13 cellular contexts compared by ENCODE assay signal in genomic region chr7:55131421-55131929, GRCh38.
DNase-seq lines count a peak whose midpoint lies in the region; ATAC-seq and TF ChIP-seq lines count a peak whose summit lies in the region.
"Had no signal": no experiment of that assay in that cellular context is flagged by ENCODE, and none has a peak within 500 bp of the region (broad histone marks: within the 10 kb centered on the region; RNA-seq: fewer than 3 reads in every experiment).

No MANE protein-coding gene starts in this region.

- H3K4me1 ChIP-seq in PC-9 (replicated peaks; ENCODE audit: insufficient read depth), result peaks cover 93% of the 10 kb centered on the region
- no peaks in the 10 kb centered on the region for H3K4me1 ChIP-seq in endodermal cell (ENCODE audit: control insufficient read depth, insufficient read depth, low read length)
- peaks cover 60% of the 10 kb centered on the region for H3K4me1 ChIP-seq in muscle layer of colon (ENCODE audit: insufficient read depth, low read length)

- peaks cover 24% of the 10 kb centered on the region for H3K36me3 ChIP-seq in PC-9 (ENCODE audit: low read depth)
- H3K36me3 ChIP-seq in endodermal cell (ENCODE audit: control insufficient read depth, insufficient read depth, low read length), result no peaks in the 10 kb centered on the region
- H3K36me3 ChIP-seq in muscle layer of colon (ENCODE audit: insufficient read depth, low read length), result no peaks in the 10 kb centered on the region

- H3K27ac ChIP-seq in PC-9 (peak overlapping the region; percentile 92), endodermal cell (ENCODE audit: low read depth, low read length) (peak overlapping the region; percentile 78), muscle layer of colon (ENCODE audit: low read depth, low read length) (peak overlapping the region; percentile 57), temporal lobe (ENCODE audit: low read depth, low read length) (peak overlapping the region; percentile 17)

- H4K20me1 ChIP-seq in PC-9 (ENCODE audit: insufficient read depth), result no peaks in the 10 kb centered on the region

- H3K79me2 ChIP-seq in PC-9 (ENCODE audit: low read depth), result peaks cover 90% of the 10 kb centered on the region

- H3K36me3 Mint-ChIP-seq in endodermal cell (ENCODE audit: low read depth), result no peaks in the 10 kb centered on the region
- H3K36me3 Mint-ChIP-seq: CD8-positive, alpha-beta memory T cell had no signal

- H2AFZ ChIP-seq in PC-9, result no peak overlapping the region

- intact Hi-C loops in PC-9 (cut with micrococcal nuclease; ENCODE audit: unreplicated experiment), result no loop called here

- H3K4me1 Mint-ChIP-seq in endodermal cell, result peaks cover 4% of the 10 kb centered on the region

- H3K27me3 ChIP-seq in PC-9 (ENCODE audit: insufficient read depth, low read depth) (no peaks in the 10 kb centered on the region), endodermal cell (ENCODE audit: control insufficient read depth, insufficient read depth, low read length, poor library complexity, severe bottlenecking) (no peaks in the 10 kb centered on the region), muscle layer of colon (ENCODE audit: control insufficient read depth in 1 of 2, insufficient read depth in 2 of 2, low read length in 2 of 2) (no peaks in the 10 kb centered on the region)

- WGBS in endodermal cell (ENCODE audit: insufficient coverage in 1 of 2, insufficient read length in 1 of 2), 2 experiments, result 67 to 81% methylated on average over 6 to 14 of the region's 14 CpGs

- peak overlapping the region; percentile 72 for H3K4me2 ChIP-seq in PC-9

- BruUV-seq in PC-9 (replicated peaks; lab: Mats Ljungman, UMichigan), result no TSS peak

- TF ChIP-seq CTCF in PC-9 (conservative IDR thresholded peaks at IDR 0.05), result no peak
- no peak for TF ChIP-seq CTCF in endodermal cell (conservative IDR thresholded peaks at IDR 0.05)

- no peak overlapping the region for H3K27ac Mint-ChIP-seq in endodermal cell
- H3K27ac Mint-ChIP-seq: CD8-positive, alpha-beta memory T cell had no signal

- H3K9me3 Mint-ChIP-seq in endodermal cell, result no peaks in the 10 kb centered on the region
- H3K9me3 Mint-ChIP-seq: CD8-positive, alpha-beta memory T cell had no signal

- no peak overlapping the region for H3K4me3 Mint-ChIP-seq in endodermal cell
- H3K4me3 Mint-ChIP-seq: CD8-positive, alpha-beta memory T cell had no signal

- H3K9me3 ChIP-seq in PC-9 (ENCODE audit: insufficient read depth, low read depth) (no peaks in the 10 kb centered on the region), endodermal cell (ENCODE audit: control insufficient read depth, low read length) (no peaks in the 10 kb centered on the region), muscle layer of colon (ENCODE audit: low read length) (no peaks in the 10 kb centered on the region)

- POLR2A ChIA-PET in PC-9 (lab: Charles Lee; ENCODE audit: unreplicated experiment), result no interaction called here

- H3F3A ChIP-seq in PC-9 (ENCODE audit: insufficient read depth, low read depth), result peaks cover 93% of the 10 kb centered on the region

- ATAC-seq in GM21360 (IDR thresholded peaks at IDR 0.05; ENCODE audit: unreplicated experiment), result no peak

- no peaks in the 10 kb centered on the region for H3K9me2 ChIP-seq in PC-9 (ENCODE audit: insufficient read depth)

- H3K9ac ChIP-seq in endodermal cell (ENCODE audit: extremely low read depth, low read length, poor library complexity, severe bottlenecking) (no peak overlapping the region), muscle layer of colon (ENCODE audit: low read length) (peak overlapping the region; percentile 26)

- DNase-seq in PC-9 (no peak), endodermal cell (no peak), EL (no peak), DMS53 (lab: John Stamatoyannopoulos, UW) (no peak), hippocampal formation (lab: John Stamatoyannopoulos, UW) (no peak)
- DNase-seq: activated naive CD4-positive, alpha-beta T cell; CD8-positive, alpha-beta memory T cell; NCI-H1436; NCI-H82; T-helper 1 cell had no signal

- no peak overlapping the region for H3K4me3 ChIP-seq in PC-9
- H3K4me3 ChIP-seq in endodermal cell (ENCODE audit: low read length), result no peak overlapping the region
- no peak overlapping the region for H3K4me3 ChIP-seq in muscle layer of colon (ENCODE audit: low read depth in 1 of 2, low read length in 2 of 2)

- H3K27me3 Mint-ChIP-seq in endodermal cell (ENCODE audit: insufficient read depth), result no peaks in the 10 kb centered on the region

- CTCF ChIA-PET in PC-9 (lab: Charles Lee), result interaction anchor here (0.6 kb wide), 1 partner anchor 44 kb away, joined by 4 read pairs; no protein-coding TSS in a partner anchor

Comparison
In these comparisons a context has a peak if more than half of its experiments do, and no peak if none do; other contexts are left out.
1. H3K27ac ChIP-seq: peak in every context shown above with its lines; median percentile 92 in PC-9; 78 in endodermal cell; 57 in muscle layer of colon; 17 in temporal lobe.